8 cellular contexts compared by ENCODE assay signal in the genomic region with DNA sequence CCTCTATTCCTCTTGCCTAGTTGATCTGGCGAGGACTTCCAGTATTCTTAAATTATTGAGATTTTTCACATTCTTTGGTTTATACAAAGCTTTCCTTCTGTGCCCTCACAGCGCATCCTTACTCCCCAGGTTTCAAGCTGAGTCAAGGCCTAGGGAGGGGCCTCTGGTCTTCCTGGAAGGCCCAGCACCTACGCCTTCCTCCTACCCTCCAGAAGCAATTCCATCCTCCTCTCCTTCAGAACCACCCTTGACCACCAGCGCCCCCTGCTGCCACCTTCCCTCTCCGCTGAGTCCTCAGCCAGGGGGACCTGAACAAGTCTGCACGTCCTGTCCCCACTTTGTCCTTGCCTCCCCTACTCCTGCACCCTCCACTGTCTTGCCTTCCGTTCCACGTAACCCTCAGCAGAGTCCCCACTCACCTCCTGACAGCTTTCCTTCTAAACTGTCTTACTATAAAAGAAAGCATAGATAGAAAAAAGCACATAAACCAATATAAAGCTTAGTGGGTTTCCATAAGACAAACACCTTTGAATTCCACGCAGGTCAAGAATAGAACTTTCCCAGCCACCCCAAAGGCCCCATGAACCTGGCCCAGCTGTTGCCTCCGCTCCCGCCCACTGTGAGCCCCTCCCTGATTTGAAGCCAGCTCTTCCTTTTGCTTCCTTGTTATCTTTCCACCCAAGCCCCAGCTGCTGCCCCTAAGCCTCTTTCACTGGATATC.
DNase-seq lines count a peak whose midpoint lies in the region; ATAC-seq and TF ChIP-seq lines count a peak whose summit lies in the region.

No MANE protein-coding gene starts in this region.

- no peak overlapping the region for H3K27ac ChIP-seq in HL-60 (replicated peaks)

- DNase-seq in Daoy (ENCODE audit: low read depth) (peak; percentile 88), HL-60 (ENCODE audit: low read depth in 1 of 2, low spot score in 1 of 2) (peak; percentile 43 to 74), RPMI8226 (peak; percentile 28), astrocyte of the spinal cord (ENCODE audit: low read depth, low spot score) (peak; percentile 78), iPS DF 4.7 (ENCODE audit: extremely low read depth, low spot score) (peak; percentile 68)
- DNase-seq in stimulated activated CD4-positive, alpha-beta T cell treated with anti-CD3 and anti-CD28 coated beads, Interleukin-12 subunit alpha, Interleukin-12 subunit beta, amount 100 ng/mL, for 24 hours (ENCODE audit: low read depth in 2 of 2) = peak; percentile 32 to 79

- H3K4me3 ChIP-seq in HL-60 (replicated peaks; ENCODE audit: insufficient read depth, low read length) (no peak overlapping the region), astrocyte of the spinal cord (ENCODE audit: low read depth, low read length) (no peak overlapping the region)

- TF ChIP-seq CTCF in HL-60 (IDR thresholded peaks at IDR 0.05; ENCODE audit: insufficient read depth, low read length) (peak; percentile 51), astrocyte of the spinal cord (IDR thresholded peaks at IDR 0.05; ENCODE audit: low read depth, low read length) (peak; percentile 93)

- ATAC-seq in HG02678 (IDR thresholded peaks at IDR 0.05; ENCODE audit: unreplicated experiment) = no peak
- no peak for ATAC-seq in GM18502 (IDR thresholded peaks at IDR 0.05; ENCODE audit: poor library complexity, unreplicated experiment)

- in situ Hi-C loops in astrocyte of the spinal cord (cut with HindIII; ENCODE audit: low sequenced_read_pairs) = no loop called here

- no peaks in the 10 kb centered on the region for H3K27me3 ChIP-seq in HL-60 (ENCODE audit: insufficient read depth, poor library complexity, severe bottlenecking)

Comparison
In these comparisons a context has a peak if more than half of its experiments do, and no peak if none do; other contexts are left out.
1. DNase-seq: peak in every context shown above with its lines; median percentile 88 in Daoy; 78 in astrocyte of the spinal cord; 68 in iPS DF 4.7; 58 in HL-60; 56 in stimulated activated CD4-positive, alpha-beta T cell treated with anti-CD3 and anti-CD28 coated beads, Interleukin-12 subunit alpha, Interleukin-12 subunit beta, amount 100 ng/mL, for 24 hours; 28 in RPMI8226.